ENCODE assay signal across 17 cellular contexts in genomic region chr12:106064622-106065021, GRCh38.
DNase-seq lines count a peak whose midpoint lies in the region; ATAC-seq and TF ChIP-seq lines count a peak whose summit lies in the region.
"Had no signal": no experiment of that assay in that cellular context is flagged by ENCODE, and none has a peak within 500 bp of the region (broad histone marks: within the 10 kb centered on the region; RNA-seq: fewer than 3 reads in every experiment).

No MANE protein-coding gene starts in this region.

- H3K4me3 ChIP-seq in right lobe of liver (no peak overlapping the region), psoas muscle (no peak overlapping the region)
- H3K4me3 ChIP-seq: K562 had no signal

- H3K36me3 Mint-ChIP-seq in H9 (ENCODE audit: insufficient read depth in 1 of 3, low read depth in 3 of 3), result peaks cover 20 to 32% (median 21%) of the 10 kb centered on the region in 3 experiments; a peak in 6 of 7 replicates

- H3K4me1 Mint-ChIP-seq in H9, result peaks cover 21 to 22% of the 10 kb centered on the region in 2 experiments

- no peaks in the 10 kb centered on the region for H3K79me1 ChIP-seq in H9 (ENCODE audit: insufficient read depth, low read depth, low read length, poor library complexity, severe bottlenecking)

- no peaks in the 10 kb centered on the region for H4K20me1 ChIP-seq in H9 (ENCODE audit: control insufficient read depth, insufficient read depth, insufficient read length)

- H4K91ac ChIP-seq in H9 (ENCODE audit: insufficient read length, low read depth, low read length), result no peak overlapping the region

- intact Hi-C loops in right lobe of liver (cut with DNase I), result no loop called here
- intact Hi-C loops in psoas muscle (cut with DNase I), result no loop called here

- no peak for TF ChIP-seq POLR2A in right lobe of liver (IDR thresholded peaks at IDR 0.05)

- no peak overlapping the region for H4K5ac ChIP-seq in H9 (ENCODE audit: insufficient read length, low read depth, low read length)

- H3K18ac ChIP-seq in H9 (ENCODE audit: insufficient read length, low read depth, low read length), result no peak overlapping the region

- no peak overlapping the region for H3T11ph ChIP-seq in H9 (ENCODE audit: low read length)

- no peak overlapping the region for H3K56ac ChIP-seq in H9 (ENCODE audit: insufficient read length, low read depth, low read length)

- H2BK120ac ChIP-seq in H9 (ENCODE audit: low read depth, low read length, poor library complexity, severe bottlenecking), result no peak overlapping the region

- H2BK5ac ChIP-seq in H9 (ENCODE audit: insufficient read length, low read length), result no peak overlapping the region

- no peaks in the 10 kb centered on the region for H3K9me3 Mint-ChIP-seq in H9

- H3K14ac ChIP-seq in H9 (ENCODE audit: insufficient read depth, low read length), result no peak overlapping the region

- H3K23ac ChIP-seq in H9 (ENCODE audit: insufficient read length, low read depth, low read length), result no peak overlapping the region

- no peak for TF ChIP-seq CTCF in H9 (conservative IDR thresholded peaks at IDR 0.05)
- no peak for TF ChIP-seq CTCF in right lobe of liver (IDR thresholded peaks at IDR 0.05)
- no peak for TF ChIP-seq CTCF in psoas muscle (IDR thresholded peaks at IDR 0.05)

- no peak overlapping the region for H2BK15ac ChIP-seq in H9 (ENCODE audit: low read depth, low read length)

- no peak overlapping the region for H2AFZ ChIP-seq in H9 (ENCODE audit: low read length)

- H2BK20ac ChIP-seq in H9 (ENCODE audit: low read depth, low read length, poor library complexity, severe bottlenecking), result no peak overlapping the region

- DNase-seq in H9 (no peak), right lobe of liver (no peak), psoas muscle (no peak), NCI-H446 (lab: John Stamatoyannopoulos, UW) (no peak), T1000 (lab: John Stamatoyannopoulos, UW) (no peak)
- DNase-seq: Caco-2, DMS153, EL, HCEC 1CT, NCI-H1930, NCI-H2171, NCI-H446 treated with DMSO at 0.1 percent for 48 hours, NCI-H82, PC-3 had no signal

- no peaks in the 10 kb centered on the region for H3K23me2 ChIP-seq in H9 (ENCODE audit: insufficient read length, low read depth, low read length, poor library complexity, severe bottlenecking)

- H3K27ac ChIP-seq in H9 (ENCODE audit: insufficient read length, low read depth, low read length) (no peak overlapping the region), angular gyrus (ENCODE audit: low read depth, low read length) (peak overlapping the region; percentile 12), right lobe of liver (no peak overlapping the region), psoas muscle (peak overlapping the region; percentile 30)

- H3K79me2 ChIP-seq in H9 (ENCODE audit: insufficient read depth, low read length), result no peaks in the 10 kb centered on the region

- H3K4me3 Mint-ChIP-seq in H9, result no peak overlapping the region

- no peak overlapping the region for H3K4ac ChIP-seq in H9 (ENCODE audit: low read depth, low read length)

- no peak overlapping the region for H4K8ac ChIP-seq in H9 (replicated peaks; ENCODE audit: insufficient read length, low read depth, low read length)

- no peaks in the 10 kb centered on the region for H3K27me3 Mint-ChIP-seq in H9 (ENCODE audit: low read depth)

- H3K4me2 ChIP-seq in H9 (ENCODE audit: insufficient read depth, insufficient read length, low read length), result no peak overlapping the region

- H3K4me1 ChIP-seq in H9 (ENCODE audit: insufficient read depth, low read length), result peaks cover 5% of the 10 kb centered on the region
- peaks cover 0 to 2% (median 0%) of the 10 kb centered on the region in 4 donors for H3K4me1 ChIP-seq in right lobe of liver
- no peaks in the 10 kb centered on the region for H3K4me1 ChIP-seq in psoas muscle
- H3K4me1 ChIP-seq: Caco-2 had no signal

- H3K9me3 ChIP-seq in H9 (ENCODE audit: control insufficient read depth, low read depth, low read length) (no peaks in the 10 kb centered on the region), right lobe of liver (no peaks in the 10 kb centered on the region), psoas muscle (no peaks in the 10 kb centered on the region)
- H3K9me3 ChIP-seq: Caco-2 had no signal

- H2AK5ac ChIP-seq in H9 (ENCODE audit: insufficient read length, low read length), result no peak overlapping the region

- H3K27ac Mint-ChIP-seq in H9, result peak overlapping the region in 2 of 3 experiments; percentile 13 to 25; a peak in 1 of 7 replicates

- no peak overlapping the region for H2BK12ac ChIP-seq in H9 (ENCODE audit: insufficient read length, low read depth, low read length)

- no peak overlapping the region for H3K9ac ChIP-seq in H9 (ENCODE audit: extremely low read depth, insufficient read length, low read length)

- peak; percentile 40 to 63 (median 56) for ATAC-seq in right lobe of liver
- ATAC-seq in psoas muscle, result no peak
- ATAC-seq in GM19455 (IDR thresholded peaks at IDR 0.05; ENCODE audit: unreplicated experiment), result no peak
- ATAC-seq: K562, PC-3 had no signal

- H3K36me3 ChIP-seq in right lobe of liver (peaks cover 0 to 9% (median 3%) of the 10 kb centered on the region in 4 donors), psoas muscle (ENCODE audit: insufficient read depth in 1 of 2, low read depth in 1 of 2) (peaks cover 6 to 43% of the 10 kb centered on the region in 2 donors)

- H3K27me3 ChIP-seq in H9 (ENCODE audit: insufficient read depth, low read length), result no peaks in the 10 kb centered on the region
- H3K27me3 ChIP-seq in right lobe of liver, result no peaks in the 10 kb centered on the region
- H3K27me3 ChIP-seq in psoas muscle (ENCODE audit: insufficient read depth in 3 of 3, low read length in 2 of 3), result no peaks in the 10 kb centered on the region

- WGBS in H9 (ENCODE audit: extremely low coverage, insufficient read length, low lambda C conversion rate), result no CpG with 5 or more reads among the region's 5 CpGs
- 61% methylated on average over 5 of the region's 5 CpGs for WGBS in right lobe of liver (ENCODE audit: insufficient coverage, low coverage, low lambda C conversion rate, missing lambda C conversion rate)
- WGBS in psoas muscle, 3 donors, result 72 to 81% (median 72%) methylated on average over 5 of the region's 5 CpGs

Comparison
In these comparisons a context has a peak if more than half of its experiments do, and no peak if none do; other contexts are left out.
1. H3K27ac ChIP-seq: peak in angular gyrus (single experiment) and psoas muscle (single experiment); none in H9 (single experiment) and right lobe of liver (0 of 3).
2. ATAC-seq: peak in right lobe of liver (4 of 4); none in psoas muscle (0 of 4) and GM19455 (single experiment).